6 cellular contexts compared by ENCODE assay signal in genomic region chr19:7577422-7577821, GRCh38. TPM values are rescaled to one million over a fixed set of nuclear protein-coding genes. Genes with fewer than 3 reads are reported as not detected.
DNase-seq lines count a peak whose midpoint lies in the region; ATAC-seq, FAIRE-seq and TF ChIP-seq lines count a peak whose summit lies in the region.
"Not testable (repeated sequence)": the region's sequence is repeated elsewhere in the genome, so short reads cannot be mapped to it uniquely, and the experiment has no call there.
"Had no signal": no experiment of that assay in that cellular context is flagged by ENCODE, and none has a peak within 500 bp of the region (broad histone marks: within the 10 kb centered on the region; RNA-seq: fewer than 3 reads in every experiment).

No MANE protein-coding gene starts in this region.

- H4K20me1 ChIP-seq in K562 (replicated peaks; ENCODE audit: control insufficient read depth, insufficient read depth, low read length), result not testable (repeated sequence)

- H3K4me1 ChIP-seq in HEK293 (ENCODE audit: control insufficient read depth, insufficient read depth, low read length); K562 (replicated peaks in 1 of 2; ENCODE audit: control insufficient read depth in 2 of 2, insufficient read depth in 2 of 2, low read length in 2 of 2): not testable (repeated sequence)

- in situ Hi-C loops in K562 (cut with MboI), result not testable (repeated sequence)

- H3K36me3 ChIP-seq in HEK293 (ENCODE audit: control insufficient read depth in 2 of 2, insufficient read depth in 1 of 2, low read length in 2 of 2); K562 (ENCODE audit: control insufficient read depth, insufficient read depth, low read length): not testable (repeated sequence)

- TF ChIP-seq RAD21 in K562 (CRISPR knock-in tag; conservative IDR thresholded peaks at IDR 0.05 in 1 of 2, IDR thresholded peaks at IDR 0.05 in 1 of 2), result not testable (repeated sequence)

- H3K27ac ChIP-seq in HEK293 (ENCODE audit: extremely low read depth, low read depth, low read length); K562 (ENCODE audit: extremely low read depth, low read depth, low read length): not testable (repeated sequence)

- not testable (repeated sequence) for H3K9ac ChIP-seq in K562 (ENCODE audit: insufficient read depth in 1 of 2, low read depth in 2 of 2, low read length in 2 of 2)

- intact Hi-C loops in K562 (cut with micrococcal nuclease), result not testable (repeated sequence)

- DNase-seq in K562 (ENCODE audit: extremely low read depth in 1 of 4, low spot score in 3 of 4), result not testable (repeated sequence)

- CTCF ChIA-PET in HEK293 (lab: Yijun Ruan, JAX), result interaction anchor here (1.3 kb wide), 1 partner anchor 9 kb away, joined by 9 read pairs; no protein-coding TSS in a partner anchor
- CTCF ChIA-PET in K562 (lab: Yijun Ruan, JAX; ENCODE audit: low intra/inter-chr PET ratio), result not testable (repeated sequence)

- TF ChIP-seq EP300 in K562 (IDR thresholded peaks at IDR 0.05; ENCODE audit: low read length), result not testable (repeated sequence)

- FAIRE-seq in K562 (lab: Jason Lieb, UNC), result not testable (repeated sequence)

- H2AFZ ChIP-seq in K562 (ENCODE audit: low read depth, low read length), result not testable (repeated sequence)

- not testable (repeated sequence) for TF ChIP-seq CTCF in HEK293 (tag by site-specific recombination; IDR thresholded peaks at IDR 0.05); K562 (IDR thresholded peaks at IDR 0.05 in 2 of 3, conservative IDR thresholded peaks at IDR 0.05 in 1 of 3; ENCODE audit: insufficient read depth in 2 of 3, low read depth in 1 of 3, low read length in 3 of 3)

- not testable (repeated sequence) for H3K4me2 ChIP-seq in K562 (ENCODE audit: insufficient read depth, low read length)

- H3K9me3 ChIP-seq in HEK293 (ENCODE audit: control insufficient read depth, insufficient read depth, low read depth, low read length); K562 (replicated peaks; ENCODE audit: control insufficient read depth, insufficient read depth, low read depth, low read length): not testable (repeated sequence)

- not testable (repeated sequence) for ATAC-seq in K562

- not testable (repeated sequence) for H3K79me2 ChIP-seq in K562 (ENCODE audit: control insufficient read depth, insufficient read depth, low read length)

- TF ChIP-seq POLR2A in K562 (conservative IDR thresholded peaks at IDR 0.05), result not testable (repeated sequence)

- H3K27me3 ChIP-seq in K562 (ENCODE audit: control insufficient read depth in 2 of 2, insufficient read depth in 2 of 2, low read length in 2 of 2), result peaks cover 5 to 30% of the 10 kb centered on the region in 2 experiments

- H3K9me1 ChIP-seq in K562 (ENCODE audit: control insufficient read depth, insufficient read depth, low read length), result not testable (repeated sequence)

- POLR2A ChIA-PET in HEK293 (lab: Yijun Ruan, JAX); K562 (lab: Yijun Ruan, JAX): not testable (repeated sequence)

- H3K4me3 ChIP-seq in HEK293 (ENCODE audit: low read depth, low read length); K562: not testable (repeated sequence)

- 11% methylated on average over 1 of the region's 1 CpG for WGBS in K562 (ENCODE audit: insufficient coverage, low coverage, missing lambda C conversion rate)

- not testable (repeated sequence) for BruUV-seq in K562 (replicated peaks; lab: Mats Ljungman, UMichigan)

RNA-seq across cellular contexts. Expression of gene CAMSAP3, which starts 18.2 kb away (rescaled TPM):
- 0.56 and 3.9 TPM in 2 replicates for total RNA-seq in K562 (2011; cell fraction: chromatin; rRNA removed; ENCODE audit: low replicate concordance)
- 0.92 and 3.5 TPM in 2 replicates for total RNA-seq in K562 (2011; cell fraction: nucleolus; rRNA removed)
- 0.99 and 1.2 TPM in 2 replicates for total RNA-seq in K562 (2011; cell fraction: nucleoplasm; rRNA removed)
- total RNA-seq in K562 (2014; rRNA removed), result 0.18 and 0.24 TPM in 2 replicates
- 0.25 TPM in 1 of 2 replicates, not detected in the other for total RNA-seq in K562 (2014; rRNA removed; fragmentation: Illumina TruSeq; extraction: Trizol)
- 0.07 and 0.23 TPM in 2 replicates for total RNA-seq in K562 (2015; rRNA removed; fragmentation: Illumina TruSeq; extraction: Trizol)
- total RNA-seq in K562 (2021), result 0.67 and 0.89 TPM in 2 replicates
- polyA plus RNA-seq in K562 (2011; rRNA removed), result 0.25 and 0.64 TPM in 2 replicates
- polyA plus RNA-seq in K562 (2011; cell fraction: cytosol; rRNA removed), result 0.40 and 0.49 TPM in 2 replicates
- polyA plus RNA-seq in K562 (2011; cell fraction: nucleus; rRNA removed), result 2.3 and 2.5 TPM in 2 replicates
- polyA plus RNA-seq in K562 (2012), result 0.65 and 2.6 TPM in 2 replicates
- polyA plus RNA-seq in K562 (2014; fragmentation: Illumina TruSeq; extraction: Trizol), result 0.30 TPM in 2 replicates
- under 1 TPM in 1 of 2 experiments, not detected in 1; 0.01 TPM for polyA plus RNA-seq in K562 (2014; fragmentation: Nextera tagmentation; extraction: Ambion mirVana)
- polyA plus RNA-seq in K562 (2014; rRNA removed), result 0.17 and 0.18 TPM in 2 replicates
- 0.06 and 0.07 TPM in 2 replicates for polyA minus RNA-seq in K562 (2011; rRNA and poly(A)+ RNA removed)
- polyA minus RNA-seq in K562 (2011; cell fraction: cytosol; rRNA and poly(A)+ RNA removed), result 0.38 and 1.0 TPM in 2 replicates
- 0.54 and 1.8 TPM in 2 replicates for polyA minus RNA-seq in K562 (2011; cell fraction: nucleus; rRNA and poly(A)+ RNA removed)
- total RNA-seq: CD4-positive, CD25-positive, alpha-beta regulatory T cell had no signal
- polyA plus RNA-seq: AG04450; BJ; CD14-positive monocyte; CD4-positive, CD25-positive, alpha-beta regulatory T cell had no signal

RNA-seq across cellular contexts. Expression of gene PNPLA6, which starts 41.9 kb away (rescaled TPM):
- 25.7 and 85.1 TPM in 2 replicates for total RNA-seq in K562 (2011; cell fraction: chromatin; rRNA removed; ENCODE audit: low replicate concordance)
- 82.6 and 98.1 TPM in 2 replicates for total RNA-seq in K562 (2011; cell fraction: nucleolus; rRNA removed)
- total RNA-seq in K562 (2011; cell fraction: nucleoplasm; rRNA removed), result 36.0 and 52.2 TPM in 2 replicates
- total RNA-seq in K562 (2014; rRNA removed) (19.6 and 25.6 TPM in 2 replicates), K562 (2014; rRNA removed; fragmentation: Illumina TruSeq; extraction: Trizol) (3.2 and 6.5 TPM in 2 replicates), K562 (2015; rRNA removed; fragmentation: Illumina TruSeq; extraction: Trizol) (8.3 and 9.6 TPM in 2 replicates), K562 (2021) (30.2 and 32.3 TPM in 2 replicates)
- polyA plus RNA-seq in K562 (2011; rRNA removed) (7.4 and 16.1 TPM in 2 replicates), K562 (2014; fragmentation: Illumina TruSeq; extraction: Trizol) (9.9 and 12.8 TPM in 2 replicates), K562 (2014; fragmentation: Nextera tagmentation; extraction: Ambion mirVana) (under 1 TPM; 0.07 to 0.74 TPM), K562 (2014; rRNA removed) (15.7 and 17.0 TPM in 2 replicates)
- polyA plus RNA-seq in K562 (2011; cell fraction: cytosol; rRNA removed), result 10.8 and 19.2 TPM in 2 replicates
- polyA plus RNA-seq in K562 (2011; cell fraction: nucleus; rRNA removed), result 41.4 and 57.5 TPM in 2 replicates
- 18.1 and 35.8 TPM in 2 replicates for polyA plus RNA-seq in K562 (2012)
- polyA minus RNA-seq in K562 (2011; rRNA and poly(A)+ RNA removed), result 6.2 and 8.8 TPM in 2 replicates
- 16.3 and 30.6 TPM in 2 replicates for polyA minus RNA-seq in K562 (2011; cell fraction: cytosol; rRNA and poly(A)+ RNA removed)
- polyA minus RNA-seq in K562 (2011; cell fraction: nucleus; rRNA and poly(A)+ RNA removed), result 23.7 and 30.1 TPM in 2 replicates

RNA-seq across cellular contexts. Expression of gene XAB2, which starts 51.9 kb away (rescaled TPM):
- 26.2 and 87.7 TPM in 2 replicates for total RNA-seq in K562 (2011; cell fraction: chromatin; rRNA removed; ENCODE audit: low replicate concordance)
- 82.9 and 84.2 TPM in 2 replicates for total RNA-seq in K562 (2011; cell fraction: nucleolus; rRNA removed)
- 36.0 and 40.3 TPM in 2 replicates for total RNA-seq in K562 (2011; cell fraction: nucleoplasm; rRNA removed)
- total RNA-seq in K562 (2014; rRNA removed), result 43.7 and 54.6 TPM in 2 replicates
- 5.6 and 7.6 TPM in 2 replicates for total RNA-seq in K562 (2014; rRNA removed; fragmentation: Illumina TruSeq; extraction: Trizol)
- total RNA-seq in K562 (2015; rRNA removed; fragmentation: Illumina TruSeq; extraction: Trizol), result 22.0 and 24.3 TPM in 2 replicates
- 58.3 and 58.7 TPM in 2 replicates for total RNA-seq in K562 (2021)
- 19.1 and 36.3 TPM in 2 replicates for polyA plus RNA-seq in K562 (2011; rRNA removed)
- 34.9 and 73.2 TPM in 2 replicates for polyA plus RNA-seq in K562 (2011; cell fraction: cytosol; rRNA removed)
- polyA plus RNA-seq in K562 (2011; cell fraction: nucleus; rRNA removed), result 90.6 and 116 TPM in 2 replicates
- polyA plus RNA-seq in K562 (2012), result 39.7 and 58.7 TPM in 2 replicates
- polyA plus RNA-seq in K562 (2014; fragmentation: Illumina TruSeq; extraction: Trizol), result 20.0 and 33.9 TPM in 2 replicates
- polyA plus RNA-seq in K562 (2014; fragmentation: Nextera tagmentation; extraction: Ambion mirVana), result under 1 TPM; 0.21 to 0.71 TPM
- 36.7 and 38.4 TPM in 2 replicates for polyA plus RNA-seq in K562 (2014; rRNA removed)
- 19.3 and 29.5 TPM in 2 replicates for polyA minus RNA-seq in K562 (2011; rRNA and poly(A)+ RNA removed)
- polyA minus RNA-seq in K562 (2011; cell fraction: cytosol; rRNA and poly(A)+ RNA removed), result 50.8 and 65.5 TPM in 2 replicates
- 26.3 and 36.9 TPM in 2 replicates for polyA minus RNA-seq in K562 (2011; cell fraction: nucleus; rRNA and poly(A)+ RNA removed)

RNA-seq across cellular contexts. Expression of gene PET100, which starts 52.2 kb away (rescaled TPM):
- 38.1 and 46.0 TPM in 2 replicates for total RNA-seq in K562 (2011; cell fraction: chromatin; rRNA removed; ENCODE audit: low replicate concordance)
- 31.5 and 34.5 TPM in 2 replicates for total RNA-seq in K562 (2011; cell fraction: nucleolus; rRNA removed)
- total RNA-seq in K562 (2011; cell fraction: nucleoplasm; rRNA removed), result 43.6 and 52.8 TPM in 2 replicates
- total RNA-seq in K562 (2014; rRNA removed) (59.9 and 62.3 TPM in 2 replicates), K562 (2014; rRNA removed; fragmentation: Illumina TruSeq; extraction: Trizol) (116 and 120 TPM in 2 replicates), K562 (2015; rRNA removed; fragmentation: Illumina TruSeq; extraction: Trizol) (82.1 and 93.7 TPM in 2 replicates), K562 (2021) (147 and 160 TPM in 2 replicates)
- polyA plus RNA-seq in K562 (2011; rRNA removed) (51.1 and 72.3 TPM in 2 replicates), K562 (2014; fragmentation: Illumina TruSeq; extraction: Trizol) (77.2 and 79.8 TPM in 2 replicates), K562 (2014; fragmentation: Nextera tagmentation; extraction: Ambion mirVana) (100 to 1,000 TPM; 322 to 351 TPM), K562 (2014; rRNA removed) (98.3 and 111 TPM in 2 replicates)
- polyA plus RNA-seq in K562 (2011; cell fraction: cytosol; rRNA removed), result 21.3 and 27.3 TPM in 2 replicates
- 33.8 and 34.8 TPM in 2 replicates for polyA plus RNA-seq in K562 (2011; cell fraction: nucleus; rRNA removed)
- 68.4 and 184 TPM in 2 replicates for polyA plus RNA-seq in K562 (2012)
- 14.1 and 14.8 TPM in 2 replicates for polyA minus RNA-seq in K562 (2011; rRNA and poly(A)+ RNA removed)
- polyA minus RNA-seq in K562 (2011; cell fraction: cytosol; rRNA and poly(A)+ RNA removed), result 8.8 and 9.0 TPM in 2 replicates
- polyA minus RNA-seq in K562 (2011; cell fraction: nucleus; rRNA and poly(A)+ RNA removed), result 4.7 and 15.7 TPM in 2 replicates

RNA-seq across cellular contexts. Expression of gene MCOLN1, which starts 55.0 kb away (rescaled TPM):
- 31.5 and 96.4 TPM in 2 replicates for total RNA-seq in K562 (2011; cell fraction: chromatin; rRNA removed; ENCODE audit: low replicate concordance)
- 70.1 and 71.4 TPM in 2 replicates for total RNA-seq in K562 (2011; cell fraction: nucleolus; rRNA removed)
- 41.6 and 43.7 TPM in 2 replicates for total RNA-seq in K562 (2011; cell fraction: nucleoplasm; rRNA removed)
- total RNA-seq in K562 (2014; rRNA removed) (3.9 and 7.4 TPM in 2 replicates), K562 (2014; rRNA removed; fragmentation: Illumina TruSeq; extraction: Trizol) (1.5 and 2.6 TPM in 2 replicates), K562 (2015; rRNA removed; fragmentation: Illumina TruSeq; extraction: Trizol) (3.5 and 4.9 TPM in 2 replicates), K562 (2021) (14.2 and 15.1 TPM in 2 replicates)
- polyA plus RNA-seq in K562 (2011; rRNA removed) (10.6 and 12.0 TPM in 2 replicates), K562 (2014; fragmentation: Illumina TruSeq; extraction: Trizol) (7.1 and 8.9 TPM in 2 replicates), K562 (2014; fragmentation: Nextera tagmentation; extraction: Ambion mirVana) (under 1 TPM; 0.25 to 0.83 TPM), K562 (2014; rRNA removed) (15.4 and 17.0 TPM in 2 replicates)
- polyA plus RNA-seq in K562 (2011; cell fraction: cytosol; rRNA removed), result 10.0 and 24.6 TPM in 2 replicates
- polyA plus RNA-seq in K562 (2011; cell fraction: nucleus; rRNA removed), result 37.8 and 59.0 TPM in 2 replicates
- 11.8 and 15.7 TPM in 2 replicates for polyA plus RNA-seq in K562 (2012)
- 4.7 and 8.5 TPM in 2 replicates for polyA minus RNA-seq in K562 (2011; rRNA and poly(A)+ RNA removed)
- polyA minus RNA-seq in K562 (2011; cell fraction: cytosol; rRNA and poly(A)+ RNA removed), result 7.9 and 10.4 TPM in 2 replicates
- 9.4 and 11.6 TPM in 2 replicates for polyA minus RNA-seq in K562 (2011; cell fraction: nucleus; rRNA and poly(A)+ RNA removed)
